In the genomic region with DNA sequence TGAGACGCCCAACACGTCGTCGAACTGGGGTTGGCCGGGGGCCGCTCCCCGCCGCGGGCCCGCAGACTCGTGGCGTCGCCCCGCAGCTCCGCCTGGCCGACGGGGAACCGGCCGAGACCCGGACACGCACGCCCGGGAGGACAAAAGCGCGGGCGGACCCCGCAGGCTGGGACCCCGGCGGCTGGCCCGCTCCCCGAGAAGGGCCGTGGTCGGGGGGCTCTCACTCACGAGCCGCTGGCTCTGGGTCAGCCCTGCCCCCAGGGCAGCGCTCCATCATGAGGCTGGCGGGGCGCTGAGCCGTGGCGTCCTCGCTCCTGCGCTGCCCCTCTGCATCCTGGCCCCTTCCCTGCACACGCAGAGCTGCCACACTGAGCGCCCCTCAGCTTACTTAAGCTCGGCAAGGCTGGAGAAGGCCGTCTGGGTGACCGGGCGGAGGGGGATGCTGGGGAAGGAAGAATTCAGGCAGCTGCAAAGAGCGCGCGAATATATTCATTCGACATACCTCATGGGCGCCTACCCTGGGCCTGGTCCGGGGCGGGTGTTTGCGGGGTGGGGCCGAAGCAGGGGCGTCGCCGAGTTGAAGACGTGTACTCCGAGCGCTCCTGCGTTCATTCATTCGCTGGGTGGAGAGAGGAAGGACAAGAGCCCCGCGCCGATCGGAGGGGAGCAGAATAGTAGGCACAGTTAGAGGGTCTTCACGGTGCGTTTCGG, we compare ENCODE assay signal across 8 cellular contexts. TPM values are rescaled to one million over a fixed set of nuclear protein-coding genes. Genes with fewer than 3 reads are reported as not detected.
DNase-seq lines count a peak whose midpoint lies in the region; ATAC-seq and TF ChIP-seq lines count a peak whose summit lies in the region.

No MANE protein-coding gene starts in this region.

- no peak overlapping the region for H2AFZ ChIP-seq in OCI-LY1 (ENCODE audit: low read length)
- no peak overlapping the region for H2AFZ ChIP-seq in neural cell (ENCODE audit: low read depth, low read length)

- H3K27ac Mint-ChIP-seq in activated naive CD4-positive, alpha-beta T cell treated with anti-CD3 and anti-CD28 coated beads, Interleukin-2, amount 10 ng/mL, durations not matched to agents 7 days and 5 days, result no peak overlapping the region

- H3K27me3 Mint-ChIP-seq in activated naive CD4-positive, alpha-beta T cell treated with anti-CD3 and anti-CD28 coated beads, Interleukin-2, amount 10 ng/mL, durations not matched to agents 7 days and 5 days, result peaks cover 62% of the 10 kb centered on the region

- no peaks in the 10 kb centered on the region for H3K36me3 Mint-ChIP-seq in activated naive CD4-positive, alpha-beta T cell treated with anti-CD3 and anti-CD28 coated beads, Interleukin-2, amount 10 ng/mL, durations not matched to agents 7 days and 5 days

- no peak for ATAC-seq in GM21576 (IDR thresholded peaks at IDR 0.05; ENCODE audit: unreplicated experiment)
- no peak for ATAC-seq in GM19397 (IDR thresholded peaks at IDR 0.05; ENCODE audit: unreplicated experiment)

- H3K4me3 ChIP-seq in OCI-LY1 (ENCODE audit: low read depth, low read length, poor library complexity, severe bottlenecking) (peak overlapping the region; percentile 67), neural cell (ENCODE audit: low read length) (peak overlapping the region; percentile 52)

- H3K9me3 Mint-ChIP-seq in activated naive CD4-positive, alpha-beta T cell treated with anti-CD3 and anti-CD28 coated beads, Interleukin-2, amount 10 ng/mL, durations not matched to agents 7 days and 5 days, result no peaks in the 10 kb centered on the region

- TF ChIP-seq CTCF in OCI-LY1 (IDR thresholded peaks at IDR 0.05; ENCODE audit: low read length) (no peak), neural cell (IDR thresholded peaks at IDR 0.05; ENCODE audit: poor library complexity, severe bottlenecking) (no peak)

- H4K20me1 ChIP-seq in OCI-LY1 (ENCODE audit: insufficient read depth, low read length) (no peaks in the 10 kb centered on the region), neural cell (ENCODE audit: insufficient read depth) (no peaks in the 10 kb centered on the region)

- peaks cover 8% of the 10 kb centered on the region for H3K4me1 Mint-ChIP-seq in activated naive CD4-positive, alpha-beta T cell treated with anti-CD3 and anti-CD28 coated beads, Interleukin-2, amount 10 ng/mL, durations not matched to agents 7 days and 5 days

- no peaks in the 10 kb centered on the region; the same call in 1 of the 2 replicates for H3K27me3 ChIP-seq in OCI-LY1 (ENCODE audit: insufficient read depth, low read length)
- peaks cover 37% of the 10 kb centered on the region for H3K27me3 ChIP-seq in neural cell (ENCODE audit: insufficient read depth, low read depth, low read length)

- H3K9ac ChIP-seq in OCI-LY1 (ENCODE audit: low read length) (peak overlapping the region; percentile 63), neural cell (ENCODE audit: low read length) (no peak overlapping the region)

- no peaks in the 10 kb centered on the region for H3K9me2 ChIP-seq in OCI-LY1 (ENCODE audit: low read depth, low read length)
- no peaks in the 10 kb centered on the region for H3K9me2 ChIP-seq in neural cell (ENCODE audit: insufficient read depth, low read length)

- no peaks in the 10 kb centered on the region for H3F3A ChIP-seq in OCI-LY1 (ENCODE audit: insufficient read depth, low read length)
- no peaks in the 10 kb centered on the region for H3F3A ChIP-seq in neural cell (ENCODE audit: insufficient read depth, low read length, poor library complexity, severe bottlenecking)

- TF ChIP-seq EP300 in neural cell (conservative IDR thresholded peaks at IDR 0.05; ENCODE audit: poor library complexity, severe bottlenecking), result no peak

- H3K4me2 ChIP-seq in OCI-LY1 (ENCODE audit: low read length) (peak overlapping the region; percentile 72), neural cell (ENCODE audit: low read length) (no peak overlapping the region)

- peak; percentile 36 for DNase-seq in activated naive CD4-positive, alpha-beta T cell treated with anti-CD3 and anti-CD28 coated beads, Interleukin-2, amount 10 ng/mL, durations not matched to agents 7 days and 5 days
- no peak for DNase-seq in activated naive CD4-positive, alpha-beta T cell treated with Interleukin-2 at 50 U/mL for 16 hours
- DNase-seq in fibroblast of gingiva (ENCODE audit: low read depth) (peak; percentile 9), GF-D8 (lab: John Stamatoyannopoulos, UW) (no peak)

- H3K4me1 ChIP-seq in OCI-LY1 (ENCODE audit: insufficient read depth, low read length, severe bottlenecking), result peaks cover 27% of the 10 kb centered on the region

- H3K79me2 ChIP-seq in OCI-LY1 (ENCODE audit: insufficient read depth, low read length) (no peaks in the 10 kb centered on the region), neural cell (replicated peaks; ENCODE audit: insufficient read depth, low read length) (no peaks in the 10 kb centered on the region)

- H3K36me3 ChIP-seq in OCI-LY1 (ENCODE audit: insufficient read depth, low read length), result no peaks in the 10 kb centered on the region; the same call in 1 of the 2 replicates
- no peaks in the 10 kb centered on the region for H3K36me3 ChIP-seq in neural cell (ENCODE audit: insufficient read depth, low read length)

- peak overlapping the region; percentile 49 for H3K4me3 Mint-ChIP-seq in activated naive CD4-positive, alpha-beta T cell treated with anti-CD3 and anti-CD28 coated beads, Interleukin-2, amount 10 ng/mL, durations not matched to agents 7 days and 5 days

- H3K9me3 ChIP-seq in OCI-LY1 (ENCODE audit: low read length) (no peaks in the 10 kb centered on the region), neural cell (ENCODE audit: low read length) (no peaks in the 10 kb centered on the region)

- CTCF ChIA-PET in activated naive CD4-positive, alpha-beta T cell treated with anti-CD3 and anti-CD28 coated beads, Interleukin-2, amount 10 ng/mL, durations not matched to agents 7 days and 5 days (lab: Charles Lee), result interaction anchor here (1.3 kb wide), 1 partner anchor 17 kb away, joined by 3 read pairs; no protein-coding TSS in a partner anchor

- H3K27ac ChIP-seq in OCI-LY1 (ENCODE audit: low read depth, low read length, poor library complexity, severe bottlenecking) (no peak overlapping the region), neural cell (ENCODE audit: low read length) (no peak overlapping the region)

- TF ChIP-seq RAD21 in neural cell (conservative IDR thresholded peaks at IDR 0.05), result no peak

TF ChIP-seq in neural cell, 6 proteins besides CTCF, POLR2A, EP300 and RAD21:
- TF ChIP-seq POLR2AphosphoS5 (IDR thresholded peaks at IDR 0.05) (no peak), MXI1 (conservative IDR thresholded peaks at IDR 0.05; ENCODE audit: poor library complexity, severe bottlenecking) (no peak), TAF1 (IDR thresholded peaks at IDR 0.05; ENCODE audit: low read depth) (no peak), EZH2 (IDR thresholded peaks at IDR 0.05; ENCODE audit: borderline replicate concordance, insufficient read depth, low read length, poor library complexity, severe bottlenecking) (peak; percentile 40)

RNA-seq across cellular contexts. Expression of gene CYB5R2, which starts 0.6 kb away (rescaled TPM):
- 0.92 TPM in 1 of 2 replicates, not detected in the other for polyA plus RNA-seq in neural cell
- not detected in 2 replicates for polyA minus RNA-seq in neural cell

RNA-seq across cellular contexts. Expression of gene OVCH2, which starts 32.4 kb away (rescaled TPM):
- not detected in 2 replicates for polyA plus RNA-seq in neural cell
- not detected in 2 replicates for polyA minus RNA-seq in neural cell

Comparison
In these comparisons a context has a peak if more than half of its experiments do, and no peak if none do; other contexts are left out.
1. DNase-seq: peak in activated naive CD4-positive, alpha-beta T cell treated with anti-CD3 and anti-CD28 coated beads, Interleukin-2, amount 10 ng/mL, durations not matched to agents 7 days and 5 days (single experiment) and fibroblast of gingiva (single experiment); none in activated naive CD4-positive, alpha-beta T cell treated with Interleukin-2 at 50 U/mL for 16 hours (single experiment) and GF-D8 (single experiment).